Comparison of ENCODE assay signal across 10 cellular contexts in the genomic region with DNA sequence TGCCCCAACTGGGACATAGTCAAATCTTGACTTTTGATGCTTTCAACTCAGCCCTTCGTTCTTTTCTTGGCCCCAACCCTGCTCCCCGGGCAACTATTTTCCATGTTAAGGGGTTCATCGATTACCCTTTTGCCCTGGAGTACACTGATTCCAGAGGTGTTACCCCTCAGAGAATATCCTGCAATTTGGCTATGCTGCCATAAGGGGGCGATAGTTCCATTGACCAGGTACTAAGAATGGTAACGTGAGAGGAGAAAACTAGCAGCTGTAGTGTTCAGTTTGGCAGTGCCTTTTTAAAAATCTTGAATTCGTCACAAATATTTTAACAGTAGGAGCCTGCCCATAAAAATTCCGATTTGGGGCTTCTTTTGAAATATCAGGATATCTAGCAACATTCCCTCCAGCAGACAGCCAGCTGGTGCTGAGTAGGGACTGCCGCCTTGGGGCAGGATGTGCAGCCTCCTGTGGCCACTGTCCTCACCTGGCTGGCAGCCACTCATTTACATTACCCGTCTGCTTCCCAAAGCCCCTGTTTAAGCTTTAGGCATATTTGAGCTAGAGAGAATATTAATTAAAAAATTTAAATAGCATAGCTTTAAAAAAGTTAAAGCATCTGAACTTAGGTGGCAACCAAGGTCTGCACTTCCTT.
DNase-seq lines count a peak whose midpoint lies in the region; ATAC-seq and TF ChIP-seq lines count a peak whose summit lies in the region.
"Had no signal": no experiment of that assay in that cellular context is flagged by ENCODE, and none has a peak within 500 bp of the region (broad histone marks: within the 10 kb centered on the region; RNA-seq: fewer than 3 reads in every experiment).

No MANE protein-coding gene starts in this region.

- no peak for TF ChIP-seq POLR2A in suprapubic skin (IDR thresholded peaks at IDR 0.05)

- TF ChIP-seq CTCF in HFF-Myc (IDR thresholded peaks at IDR 0.05; ENCODE audit: low read depth, low read length, missing control alignments) (peak; percentile 44), left lung (IDR thresholded peaks at IDR 0.05) (peak in 1 of 2 donors; percentile 13), suprapubic skin (IDR thresholded peaks at IDR 0.05) (no peak)

- no peak for TF ChIP-seq EP300 in suprapubic skin (IDR thresholded peaks at IDR 0.05)

- H3K27me3 ChIP-seq in left lung: no peaks in the 10 kb centered on the region
- no peaks in the 10 kb centered on the region for H3K27me3 ChIP-seq in suprapubic skin

- DNase-seq in ELR (ENCODE audit: low read depth) (peak; percentile 7), HFF-Myc (ENCODE audit: extremely low read depth, low read depth) (no peak), SKM-1 treated with dmso at 0.1 percent for 144 hours (lab: John Stamatoyannopoulos, UW; ENCODE audit: unreplicated experiment) (peak; percentile 4), left lung (no peak), suprapubic skin (ENCODE audit: low spot score in 2 of 2) (no peak)

- H3K36me3 ChIP-seq in left lung (no peaks in the 10 kb centered on the region), suprapubic skin (no peaks in the 10 kb centered on the region)

- H3K4me1 ChIP-seq in left lung (no peaks in the 10 kb centered on the region), suprapubic skin (no peaks in the 10 kb centered on the region)
- H3K4me1 ChIP-seq: parathyroid adenoma had no signal

- ATAC-seq in left lung: peak; percentile 41
- no peak for ATAC-seq in HG03571 (IDR thresholded peaks at IDR 0.05; ENCODE audit: unreplicated experiment)
- no peak for ATAC-seq in GM21367 (IDR thresholded peaks at IDR 0.05; ENCODE audit: unreplicated experiment)
- no peak for ATAC-seq in GM18909 (IDR thresholded peaks at IDR 0.05; ENCODE audit: poor library complexity, unreplicated experiment)
- ATAC-seq: stimulated activated effector memory CD8-positive, alpha-beta T cell treated with anti-CD3 and anti-CD28 coated beads, Interleukin-12 subunit alpha, Interleukin-12 subunit beta, amount 100 ng/mL, for 72 hours had no signal

- H3K9me3 ChIP-seq in left lung (peaks cover 0 to 4% of the 10 kb centered on the region in 2 donors), suprapubic skin (peaks cover 3% of the 10 kb centered on the region)

- WGBS in suprapubic skin: 36% methylated on average over 9 of the region's 9 CpGs

- intact Hi-C loops in left lung (cut with DNase I): no loop called here

- H3K27ac ChIP-seq in left lung (no peak overlapping the region), suprapubic skin (no peak overlapping the region)
- H3K27ac ChIP-seq: parathyroid adenoma had no signal

- H3K4me3 ChIP-seq in HFF-Myc (replicated peaks; ENCODE audit: low read depth, low read length) (no peak overlapping the region), left lung (no peak overlapping the region), suprapubic skin (no peak overlapping the region)

Comparison
In these comparisons a context has a peak if more than half of its experiments do, and no peak if none do; other contexts are left out.
1. DNase-seq: peak in ELR (single experiment) and SKM-1 treated with dmso at 0.1 percent for 144 hours (single experiment); none in HFF-Myc (single experiment), left lung (0 of 2) and suprapubic skin (0 of 2).